In the genomic region with DNA sequence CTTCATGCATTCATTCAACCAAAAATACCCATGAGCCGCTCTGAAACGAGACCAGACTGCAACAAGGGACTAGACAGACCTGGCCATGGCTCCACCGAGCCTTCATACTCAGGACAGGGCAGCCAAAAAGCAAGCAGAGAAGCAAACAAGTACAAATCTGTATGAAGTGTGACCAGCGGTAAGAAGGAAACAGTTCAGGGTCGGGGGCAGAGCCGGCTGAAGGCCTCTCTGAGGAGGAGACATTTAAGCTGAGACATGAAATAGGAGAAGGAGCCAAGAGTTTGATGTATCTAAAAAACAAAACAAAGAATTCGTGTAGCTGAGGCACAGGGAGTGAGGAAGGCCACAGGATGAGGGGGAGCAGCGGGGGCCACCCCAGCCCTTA, we compare ENCODE assay signal across 16 cellular contexts. TPM values are rescaled to one million over a fixed set of nuclear protein-coding genes. Genes with fewer than 3 reads are reported as not detected.
DNase-seq lines count a peak whose midpoint lies in the region; ATAC-seq and TF ChIP-seq lines count a peak whose summit lies in the region.
"Had no signal": no experiment of that assay in that cellular context is flagged by ENCODE, and none has a peak within 500 bp of the region (broad histone marks: within the 10 kb centered on the region; RNA-seq: fewer than 3 reads in every experiment).

No MANE protein-coding gene starts in this region.

- peak overlapping the region; percentile 83 for H3K27ac Mint-ChIP-seq in nephron progenitor cell
- H3K27ac Mint-ChIP-seq: activated naive CD8-positive, alpha-beta T cell had no signal

- no peak for ATAC-seq in GM18858 (IDR thresholded peaks at IDR 0.05; ENCODE audit: unreplicated experiment)
- ATAC-seq: activated T-cell treated with anti-CD3 and anti-CD28 coated beads, Interleukin-2, amount 50 U/mL, for 4 hours; natural killer cell had no signal

- H3K36me3 ChIP-seq in HUES64 (ENCODE audit: insufficient read depth, low read length) (no peaks in the 10 kb centered on the region), duodenal mucosa (ENCODE audit: control insufficient read depth in 1 of 2, insufficient read depth in 2 of 2, low read length in 2 of 2) (no peaks in the 10 kb centered on the region)
- H3K36me3 ChIP-seq: left lung, tibial nerve had no signal

- 77% methylated on average over 8 of the region's 8 CpGs for WGBS in HUES64

- no peaks in the 10 kb centered on the region for H3K9me3 Mint-ChIP-seq in nephron progenitor cell
- H3K9me3 Mint-ChIP-seq: activated T-cell treated with anti-CD3 and anti-CD28 coated beads, Interleukin-2, amount 50 U/mL, for 4 hours; natural killer cell had no signal

- peaks cover 6% of the 10 kb centered on the region; the same call in 1 of the 2 replicates for H3K27me3 ChIP-seq in HUES64 (ENCODE audit: insufficient read depth, low read length)
- peaks cover 6 to 11% of the 10 kb centered on the region in 2 donors for H3K27me3 ChIP-seq in duodenal mucosa (ENCODE audit: control insufficient read depth in 1 of 2, insufficient read depth in 2 of 2, low read length in 2 of 2)
- H3K27me3 ChIP-seq: tibial nerve had no signal

- no peak for TF ChIP-seq CTCF in nephron progenitor cell (IDR thresholded peaks at IDR 0.05)

- H3K4me3 ChIP-seq in HUES64 (ENCODE audit: low read length) = peak overlapping the region; percentile 51
- peak overlapping the region; percentile 81 to 84 for H3K4me3 ChIP-seq in duodenal mucosa (ENCODE audit: low read depth in 1 of 2, low read length in 2 of 2)

- no peak for DNase-seq in nephron progenitor cell
- DNase-seq in stimulated activated CD4-positive, alpha-beta T cell treated with anti-CD3 and anti-CD28 coated beads, Interleukin-2, amount 100 ng/mL, for 24 hours = no peak
- DNase-seq in NCI-H526 (lab: John Stamatoyannopoulos, UW) = no peak
- DNase-seq: activated T-cell treated with anti-CD3 and anti-CD28 coated beads, Interleukin-2, amount 50 U/mL, for 4 hours; effector CD8-positive, alpha-beta T cell; Karpas-422; left lung; natural killer cell; NCI-H1105 treated with DMSO at 0.1 percent for 48 hours; stimulated activated CD4-positive, alpha-beta T cell treated with anti-CD3 and anti-CD28 coated beads, Interleukin-4, amount 100 ng/mL, for 4 hours had no signal

- H3K4me1 ChIP-seq in HUES64 (ENCODE audit: insufficient read depth, low read length) (peaks cover 15% of the 10 kb centered on the region), duodenal mucosa (ENCODE audit: control insufficient read depth in 1 of 2, insufficient read depth in 2 of 2, low read length in 2 of 2) (peaks cover 20 to 32% of the 10 kb centered on the region in 2 donors)

- no peak overlapping the region for H3K27ac ChIP-seq in HUES64 (ENCODE audit: low read depth, low read length)
- no peak overlapping the region for H3K27ac ChIP-seq in duodenal mucosa (ENCODE audit: low read depth, low read length)
- H3K27ac ChIP-seq in temporal lobe (ENCODE audit: low read depth, low read length) = peak overlapping the region; percentile 58
- H3K27ac ChIP-seq: left lung had no signal

- peaks cover 31% of the 10 kb centered on the region for H3K4me1 Mint-ChIP-seq in nephron progenitor cell

- H3K9ac ChIP-seq in HUES64 (ENCODE audit: low read depth, low read length) (no peak overlapping the region), duodenal mucosa (ENCODE audit: low read depth in 1 of 2, low read length in 2 of 2) (no peak overlapping the region)

- peak overlapping the region; percentile 78 for H3K4me3 Mint-ChIP-seq in nephron progenitor cell
- H3K4me3 Mint-ChIP-seq: activated T-cell treated with anti-CD3 and anti-CD28 coated beads, Interleukin-2, amount 50 U/mL, for 4 hours had no signal

- H3K27me3 Mint-ChIP-seq in nephron progenitor cell (ENCODE audit: low read depth, poor library complexity) = peaks cover 30% of the 10 kb centered on the region

- no peaks in the 10 kb centered on the region for H3K9me3 ChIP-seq in HUES64 (ENCODE audit: insufficient read depth, low read depth, low read length)
- H3K9me3 ChIP-seq in duodenal mucosa (ENCODE audit: control insufficient read depth in 1 of 2, low read length in 2 of 2) = no peaks in the 10 kb centered on the region
- H3K9me3 ChIP-seq: left lung, tibial nerve had no signal

- H3K36me3 Mint-ChIP-seq in nephron progenitor cell (ENCODE audit: low read depth) = no peaks in the 10 kb centered on the region
- H3K36me3 Mint-ChIP-seq: activated naive CD8-positive, alpha-beta T cell; natural killer cell had no signal

RNA-seq across cellular contexts. Expression of gene SLC66A3, which starts 21.3 kb away (rescaled TPM):
- polyA plus RNA-seq in HUES64 (2013, experiment 1 of 2) = 8.5 TPM
- 11.5 TPM for polyA plus RNA-seq in HUES64 (2013, experiment 2 of 2)
- 4.9 TPM for total RNA-seq in temporal lobe
